Comparison of ENCODE assay signal across 8 cellular contexts in genomic region chr2:7031424-7032245, GRCh38.
A peak's percentile ranks its signal among the peaks of the same experiment; 100 is the strongest.
DNase-seq lines count a peak whose midpoint lies in the region; ATAC-seq lines count a peak whose summit lies in the region.

No MANE protein-coding gene starts in this region.

- H3K4me1 ChIP-seq in CD4-positive, alpha-beta memory T cell (ENCODE audit: insufficient read depth, low read length): peaks cover 12% of the 10 kb centered on the region

- intact Hi-C loops in CD4-positive, alpha-beta memory T cell (cut with micrococcal nuclease): loop anchor here (1.0 kb wide), 1 partner anchor 134 kb away; no protein-coding TSS in a partner anchor

- no peak overlapping the region for H3K4me3 ChIP-seq in CD4-positive, alpha-beta memory T cell (ENCODE audit: low read length in 2 of 2)

- CTCF ChIA-PET in CD4-positive, alpha-beta memory T cell (lab: Charles Lee; ENCODE audit: partially characterized antibody): interaction anchor here (0.7 to 5.5 kb wide), 10 partner anchors 12 to 206 kb away, joined by 3 to 46 read pairs (median 4); partner anchors contain the start of gene RSAD2

- ATAC-seq in T-helper 17 cell (peak; percentile 99), GM21367 (IDR thresholded peaks at IDR 0.05; ENCODE audit: unreplicated experiment) (no peak), HG03378 (IDR thresholded peaks at IDR 0.05; ENCODE audit: unreplicated experiment) (no peak)

- H3K9me3 Mint-ChIP-seq in CD4-positive, alpha-beta memory T cell: no peaks in the 10 kb centered on the region

- H3K4me1 Mint-ChIP-seq in CD4-positive, alpha-beta memory T cell: peaks cover 11 to 34% (median 21%) of the 10 kb centered on the region in 4 donors
- peaks cover 9% of the 10 kb centered on the region for H3K4me1 Mint-ChIP-seq in T-helper 17 cell

- H3K27ac Mint-ChIP-seq in CD4-positive, alpha-beta memory T cell: peak overlapping the region; percentile 76 to 93 (median 88)
- H3K27ac Mint-ChIP-seq in T-helper 17 cell: peak overlapping the region; percentile 63

- H3K9me3 ChIP-seq in CD4-positive, alpha-beta memory T cell (ENCODE audit: control insufficient read depth in 1 of 2, low read length in 2 of 2): no peaks in the 10 kb centered on the region
- no peaks in the 10 kb centered on the region for H3K9me3 ChIP-seq in T-helper 17 cell (ENCODE audit: control insufficient read depth, low read length, poor library complexity, severe bottlenecking)

- H3K27me3 Mint-ChIP-seq in CD4-positive, alpha-beta memory T cell: no peaks in the 10 kb centered on the region
- no peaks in the 10 kb centered on the region for H3K27me3 Mint-ChIP-seq in T-helper 17 cell

- peak; percentile 74 to 87 (median 80) for DNase-seq in CD4-positive, alpha-beta memory T cell
- DNase-seq in NCI-H1092 treated with DMSO at 0.1 percent for 48 hours (lab: John Stamatoyannopoulos, UW) (peak; percentile 93), T-helper 17 cell (peak in 2 of 3 donors; percentile 31 to 49), foreskin melanocyte (no peak)
- DNase-seq in effector CD4-positive, alpha-beta T cell: peak; percentile 29
- peak in 2 of 3 experiments; percentile 11 to 27 for DNase-seq in stimulated activated CD4-positive, alpha-beta T cell treated with anti-CD3 and anti-CD28 coated beads, TNF-alpha, amount 100 ng/mL, for 4 hours (ENCODE audit: low read depth in 3 of 3)

- peak overlapping the region in 1 of 8 donors; percentile 65 for H3K4me3 Mint-ChIP-seq in CD4-positive, alpha-beta memory T cell
- no peak overlapping the region for H3K4me3 Mint-ChIP-seq in T-helper 17 cell

- peak overlapping the region; percentile 15 for H3K27ac ChIP-seq in CD4-positive, alpha-beta memory T cell (ENCODE audit: low read depth, low read length)

- no peaks in the 10 kb centered on the region for H3K27me3 ChIP-seq in CD4-positive, alpha-beta memory T cell (ENCODE audit: insufficient read depth, low read length)

- H3K36me3 Mint-ChIP-seq in CD4-positive, alpha-beta memory T cell: peaks cover 46 to 61% of the 10 kb centered on the region in 2 donors
- peaks cover 5% of the 10 kb centered on the region for H3K36me3 Mint-ChIP-seq in T-helper 17 cell (ENCODE audit: low read depth)

- H3K36me3 ChIP-seq in CD4-positive, alpha-beta memory T cell (ENCODE audit: insufficient read depth, low read length): peaks cover 26% of the 10 kb centered on the region

- POLR2A ChIA-PET in CD4-positive, alpha-beta memory T cell (lab: Charles Lee; ENCODE audit: partially characterized antibody): interaction anchor here (0.6 to 1.6 kb wide), 3 partner anchors 9 to 167 kb away, joined by 3 to 11 read pairs (median 3); partner anchors contain the start of gene CMPK2
